In the genomic region with DNA sequence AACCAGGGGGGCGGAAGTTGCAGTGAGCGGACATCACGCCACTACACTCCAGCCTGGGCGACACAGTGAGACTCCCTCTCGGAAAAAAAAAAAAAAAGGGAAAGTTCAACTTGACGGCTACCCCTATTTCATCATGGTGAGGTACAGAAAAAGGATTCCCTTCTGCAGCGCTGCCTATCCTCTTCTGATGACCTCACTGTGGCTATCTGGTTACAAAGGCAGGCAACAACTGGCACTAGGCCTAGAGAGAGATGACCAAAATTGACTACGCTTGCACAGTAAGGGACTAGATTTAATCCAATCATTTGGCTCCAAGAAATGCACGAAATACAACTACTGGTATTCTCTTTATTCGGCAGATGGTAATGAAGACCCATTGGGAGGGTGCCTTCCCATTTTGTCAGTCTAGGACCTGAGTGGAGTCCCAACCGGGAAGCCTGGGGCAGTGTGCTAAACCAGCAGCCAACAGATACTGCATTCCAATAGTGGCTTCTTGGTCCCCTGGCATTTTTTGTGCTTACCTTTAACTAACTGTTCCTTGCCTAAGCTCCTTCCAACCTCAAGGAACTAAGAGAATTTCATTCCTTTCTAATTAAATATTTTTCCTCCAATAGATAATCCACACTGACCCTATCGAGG, we compare ENCODE assay signal across 8 cellular contexts. TPM values are rescaled to one million over a fixed set of nuclear protein-coding genes. Genes with fewer than 3 reads are reported as not detected.
DNase-seq lines count a peak whose midpoint lies in the region; ATAC-seq, FAIRE-seq and TF ChIP-seq lines count a peak whose summit lies in the region.

No MANE protein-coding gene starts in this region.

- FAIRE-seq in astrocyte (lab: Jason Lieb, UNC), result no peak

- H3K27ac ChIP-seq in astrocyte (ENCODE audit: low read depth, low read length) (peak overlapping the region; percentile 81), thoracic aorta (peak overlapping the region; percentile 86 to 96)

- TF ChIP-seq CTCF in HFFc6 (IDR thresholded peaks at IDR 0.05), result no peak
- TF ChIP-seq CTCF in astrocyte (IDR thresholded peaks at IDR 0.05; ENCODE audit: insufficient read depth, low read depth, low read length), result no peak
- TF ChIP-seq CTCF in thoracic aorta (IDR thresholded peaks at IDR 0.05), result no peak

- H3K4me1 ChIP-seq in astrocyte (ENCODE audit: insufficient read depth, low read length), result peaks cover 16% of the 10 kb centered on the region
- H3K4me1 ChIP-seq in thoracic aorta (ENCODE audit: control insufficient read depth in 1 of 2, low read depth in 2 of 2), result peaks cover 10 to 27% of the 10 kb centered on the region in 2 donors

- H3K9me3 Mint-ChIP-seq in HFFc6 (no peaks in the 10 kb centered on the region), astrocyte (ENCODE audit: unreplicated experiment) (no peaks in the 10 kb centered on the region)

- H3K36me3 Mint-ChIP-seq in HFFc6 (ENCODE audit: low read depth) (no peaks in the 10 kb centered on the region), astrocyte (ENCODE audit: low read depth, unreplicated experiment) (peaks cover 14% of the 10 kb centered on the region)

- DNase-seq in AG08396 (ENCODE audit: low spot score), result peak; percentile 81
- DNase-seq in HFFc6, result no peak
- peak; percentile 72 for DNase-seq in astrocyte (ENCODE audit: low read depth)
- peak; percentile 7 for DNase-seq in kidney tubule cell (ENCODE audit: low spot score)
- DNase-seq in thoracic aorta (ENCODE audit: low spot score), result no peak
- no peak for DNase-seq in HT-29 (ENCODE audit: low spot score)

- ATAC-seq in thoracic aorta (ENCODE audit: insufficient number of reproducible peaks, low FRiP score, low read depth) (no peak), GM18907 (IDR thresholded peaks at IDR 0.05; ENCODE audit: unreplicated experiment) (no peak), HG02759 (IDR thresholded peaks at IDR 0.05; ENCODE audit: unreplicated experiment) (no peak)

- H3K27ac Mint-ChIP-seq in HFFc6 (peak overlapping the region; percentile 94), astrocyte (ENCODE audit: unreplicated experiment) (peak overlapping the region; percentile 59)

- H3K4me3 Mint-ChIP-seq in HFFc6 (peak overlapping the region; percentile 88), astrocyte (ENCODE audit: unreplicated experiment) (peak overlapping the region; percentile 76)

- H4K20me1 ChIP-seq in astrocyte (ENCODE audit: insufficient read depth, low read length), result no peaks in the 10 kb centered on the region

- peak overlapping the region; percentile 88 for H3K4me2 ChIP-seq in astrocyte (ENCODE audit: low read length)

- H3K4me3 ChIP-seq in astrocyte (ENCODE audit: insufficient read depth, low read depth, low read length), result peak overlapping the region; percentile 61
- peak overlapping the region; percentile 86 for H3K4me3 ChIP-seq in thoracic aorta

- no peaks in the 10 kb centered on the region for H3K79me2 ChIP-seq in astrocyte (ENCODE audit: insufficient read depth, low read length)

- peaks cover 23% of the 10 kb centered on the region for H3K4me1 Mint-ChIP-seq in HFFc6 (ENCODE audit: low read depth)
- peaks cover 15% of the 10 kb centered on the region for H3K4me1 Mint-ChIP-seq in astrocyte (ENCODE audit: low read depth, unreplicated experiment)

- no peaks in the 10 kb centered on the region for H3K36me3 ChIP-seq in astrocyte (ENCODE audit: insufficient read depth, low read length)
- H3K36me3 ChIP-seq in thoracic aorta, result no peaks in the 10 kb centered on the region

- peak overlapping the region; percentile 84 for H3K9ac ChIP-seq in astrocyte (ENCODE audit: low read length)

- H2AFZ ChIP-seq in astrocyte (ENCODE audit: low read depth, low read length), result no peak overlapping the region

- H3K27me3 ChIP-seq in astrocyte (ENCODE audit: insufficient read depth, low read length) (no peaks in the 10 kb centered on the region), thoracic aorta (replicated peaks; ENCODE audit: insufficient read depth) (no peaks in the 10 kb centered on the region)

- no peaks in the 10 kb centered on the region for H3K27me3 Mint-ChIP-seq in HFFc6 (ENCODE audit: insufficient read depth)
- H3K27me3 Mint-ChIP-seq in astrocyte (ENCODE audit: low read depth, unreplicated experiment), result no peaks in the 10 kb centered on the region

- H3K9me3 ChIP-seq in astrocyte (ENCODE audit: insufficient read depth, low read depth, low read length) (no peaks in the 10 kb centered on the region), thoracic aorta (no peaks in the 10 kb centered on the region)

RNA-seq across cellular contexts. Expression of a gene that starts 36.6 kb away (rescaled TPM):
- 1 to 10 TPM; 1.7 to 3.0 (median 2.2) TPM for total RNA-seq in HFFc6 (2021; fragmentation: NEBNext Ultra II Directional; extraction: Animal tissue kit (Norgen Biotek cat#: 25700))
- total RNA-seq in astrocyte (10.5 and 10.9 TPM in 2 replicates), thoracic aorta (10 to 100 TPM; 26.9 to 28.4 TPM)
- total RNA-seq in HT-29 (2014; rRNA removed; shearing (Covaris generic)), result 2.9 and 3.7 TPM in 2 replicates

Comparison
In these comparisons a context has a peak if more than half of its experiments do, and no peak if none do; other contexts are left out.
1. DNase-seq: peak in AG08396 (single experiment), astrocyte (single experiment) and kidney tubule cell (single experiment); none in HFFc6 (single experiment), thoracic aorta (single experiment) and HT-29 (single experiment).